Comparison of ENCODE assay signal across 8 cellular contexts in genomic region chr19:45467456-45468158, GRCh38. TPM values are rescaled to one million over a fixed set of nuclear protein-coding genes. Genes with fewer than 3 reads are reported as not detected.
DNase-seq lines count a peak whose midpoint lies in the region; ATAC-seq and TF ChIP-seq lines count a peak whose summit lies in the region.

TSS of gene FOSB (plus strand) at chr19:45467996. CDS start at chr19:45468587, 591 bp downstream.

- H3K4me3 Mint-ChIP-seq in activated CD4-positive, alpha-beta T cell treated with anti-CD3 and anti-CD28 coated beads, Interleukin-2, amount 10 ng/mL, durations not matched to agents 7 days and 5 days, result peak within 1 kb of the TSS; percentile 89

- DNase-seq in AG08395 (ENCODE audit: low spot score) (peak; percentile 97), NCI-H510A (lab: John Stamatoyannopoulos, UW) (peak; percentile 94), coronary artery (ENCODE audit: low spot score) (peak; percentile 97), left lobe of liver (ENCODE audit: low spot score) (peak; percentile 96)
- peak; percentile 95 for DNase-seq in activated CD4-positive, alpha-beta T cell treated with anti-CD3 and anti-CD28 coated beads, Interleukin-2, amount 10 ng/mL, durations not matched to agents 7 days and 5 days
- peak; percentile 91 to 94 for DNase-seq in stimulated activated CD4-positive, alpha-beta T cell treated with anti-CD3 and anti-CD28 coated beads, Interleukin-2, amount 100 ng/mL, for 24 hours

- H3K27me3 Mint-ChIP-seq in activated CD4-positive, alpha-beta T cell treated with anti-CD3 and anti-CD28 coated beads, Interleukin-2, amount 10 ng/mL, durations not matched to agents 7 days and 5 days, result peaks cover 22% of the 10 kb centered on the region

- peak within 1 kb of the TSS; percentile 87 to 94 for H3K27ac ChIP-seq in coronary artery

- ATAC-seq in GM18873 (IDR thresholded peaks at IDR 0.05; ENCODE audit: low FRiP score, unreplicated experiment) (peak; percentile 42), HG03342 (IDR thresholded peaks at IDR 0.05; ENCODE audit: unreplicated experiment) (peak; percentile 43), left lobe of liver (peak; percentile 62)

- H3K9me3 Mint-ChIP-seq in activated CD4-positive, alpha-beta T cell treated with anti-CD3 and anti-CD28 coated beads, Interleukin-2, amount 10 ng/mL, durations not matched to agents 7 days and 5 days, result no peaks in the 10 kb centered on the region

- no peak for TF ChIP-seq CTCF in coronary artery (IDR thresholded peaks at IDR 0.05)

- POLR2A ChIA-PET in activated CD4-positive, alpha-beta T cell treated with anti-CD3 and anti-CD28 coated beads, Interleukin-2, amount 10 ng/mL, durations not matched to agents 7 days and 5 days (lab: Charles Lee), result interaction anchor here (0.6 kb wide), 1 partner anchor 28 kb away, joined by 3 read pairs; no protein-coding TSS in a partner anchor

- CTCF ChIA-PET in activated CD4-positive, alpha-beta T cell treated with anti-CD3 and anti-CD28 coated beads, Interleukin-2, amount 10 ng/mL, durations not matched to agents 7 days and 5 days (lab: Charles Lee), result interaction anchor here (0.5 to 16.9 kb wide), 9 partner anchors 9 to 57 kb away, joined by 3 to 310 read pairs (median 5); no protein-coding TSS in a partner anchor

- no peaks in the 10 kb centered on the region for H3K36me3 Mint-ChIP-seq in activated CD4-positive, alpha-beta T cell treated with anti-CD3 and anti-CD28 coated beads, Interleukin-2, amount 10 ng/mL, durations not matched to agents 7 days and 5 days (ENCODE audit: low read depth)

- H3K4me1 Mint-ChIP-seq in activated CD4-positive, alpha-beta T cell treated with anti-CD3 and anti-CD28 coated beads, Interleukin-2, amount 10 ng/mL, durations not matched to agents 7 days and 5 days, result peaks cover 30% of the 10 kb centered on the region

- peak within 1 kb of the TSS; percentile 73 for H3K4me3 ChIP-seq in coronary artery

- peak within 1 kb of the TSS; percentile 95 for H3K27ac Mint-ChIP-seq in activated CD4-positive, alpha-beta T cell treated with anti-CD3 and anti-CD28 coated beads, Interleukin-2, amount 10 ng/mL, durations not matched to agents 7 days and 5 days

RNA-seq across cellular contexts. Expression of gene FOSB, which starts in this region (rescaled TPM):
- 10 to 100 TPM; 36.0 to 43.9 TPM for total RNA-seq in activated CD4-positive, alpha-beta T cell treated with anti-CD3 and anti-CD28 coated beads, Interleukin-2, amount 10 ng/mL, durations not matched to agents 7 days and 5 days
- 0.35 TPM for total RNA-seq in left lobe of liver

Comparison
In these comparisons a context has a peak if more than half of its experiments do, and no peak if none do; other contexts are left out.
1. Peak in every context shown above with its lines: DNase-seq, ATAC-seq, H3K4me3 ChIP-seq and H3K27ac ChIP-seq.
2. RNA of gene FOSB (total RNA-seq): 36.0 to 43.9 TPM in activated CD4-positive, alpha-beta T cell treated with anti-CD3 and anti-CD28 coated beads, Interleukin-2, amount 10 ng/mL, durations not matched to agents 7 days and 5 days; 0.35 TPM in left lobe of liver (single experiment); every median in the first group is over 10 times any median in the second.
3. Peak in DNase-seq and ATAC-seq in left lobe of liver; RNA of the gene not detected or under 1 TPM.